In the genomic region with DNA sequence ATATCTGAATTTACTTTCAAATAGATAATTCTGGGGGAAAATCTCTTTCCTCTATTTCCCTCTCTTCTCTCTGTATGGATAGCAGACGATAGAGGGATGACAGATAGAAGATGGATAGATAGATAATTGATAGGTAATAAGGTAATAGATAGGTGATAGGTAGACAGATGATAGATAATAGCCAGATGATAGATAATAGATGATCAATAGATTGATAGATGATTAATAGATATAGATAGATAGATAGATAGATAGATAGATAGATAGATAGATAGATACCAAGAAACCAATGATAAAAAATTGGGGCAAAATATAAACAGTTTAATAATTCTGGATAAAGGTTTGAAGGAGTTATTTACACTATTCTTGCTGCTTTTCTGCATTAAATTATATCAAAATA, we compare ENCODE assay signal across 11 cellular contexts. TPM values are rescaled to one million over a fixed set of nuclear protein-coding genes. Genes with fewer than 3 reads are reported as not detected.
"Had no signal": no experiment of that assay in that cellular context is flagged by ENCODE, and none has a peak within 500 bp of the region (broad histone marks: within the 10 kb centered on the region; RNA-seq: fewer than 3 reads in every experiment).

No MANE protein-coding gene starts in this region.

- ATAC-seq: GM23338, HCT116 had no signal

- H3K4me3 Mint-ChIP-seq: GM23338, H9, HFFc6 had no signal

- H3K9me3 ChIP-seq: HAP-1 had no signal

- FAIRE-seq: H1, H54 had no signal

- H3K4me3 ChIP-seq: GM23248, GM23338, HAP-1 had no signal

- H3K27ac Mint-ChIP-seq: GM23338, H9, HFFc6 had no signal

- H3K4me2 ChIP-seq: GM23338 had no signal

- DNase-seq: GM23248, GOT3, H7, H9, HCEC 1CT, HFFc6 had no signal

- H3K36me3 ChIP-seq: HAP-1 had no signal

- H2AFZ ChIP-seq: GM23248, GM23338 had no signal

- H3K4me1 Mint-ChIP-seq: GM23338 had no signal

- H3K9ac ChIP-seq: GM23248 had no signal

- H3K27ac ChIP-seq: GM23248 had no signal

- H3K4me1 ChIP-seq: HAP-1 had no signal

RNA-seq across cellular contexts. Expression of a gene that starts 26.6 kb away (rescaled TPM):
- total RNA-seq: GM23248, HFFc6 had no signal
- polyA plus RNA-seq: GM23248 had no signal
